Comparison of ENCODE assay signal across 1 cellular context in the genomic region with DNA sequence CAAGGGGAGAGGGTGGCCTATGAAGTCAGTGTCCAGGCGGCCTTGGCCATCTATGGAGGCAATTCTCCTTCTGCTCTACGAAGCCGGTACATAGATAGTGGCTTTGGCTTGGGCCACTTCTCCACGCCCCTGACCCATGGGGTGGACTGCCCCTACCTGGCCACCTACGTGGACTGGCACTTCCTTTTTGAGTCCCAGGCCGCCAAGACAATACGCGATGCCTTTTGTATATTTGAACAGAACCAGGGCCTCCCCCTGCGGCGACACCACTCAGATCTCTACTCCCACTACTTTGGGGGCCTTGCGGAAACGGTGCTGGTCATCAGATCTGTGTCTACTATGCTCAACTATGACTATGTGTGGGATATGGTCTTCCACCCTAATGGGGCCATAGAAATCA.
TF ChIP-seq lines count a peak whose summit lies in the region.

No MANE protein-coding gene starts in this region.

TF ChIP-seq in liver, 16 proteins besides CTCF, POLR2A, EP300 and RAD21 (continued from another document):
- TF ChIP-seq, protein P1, sequence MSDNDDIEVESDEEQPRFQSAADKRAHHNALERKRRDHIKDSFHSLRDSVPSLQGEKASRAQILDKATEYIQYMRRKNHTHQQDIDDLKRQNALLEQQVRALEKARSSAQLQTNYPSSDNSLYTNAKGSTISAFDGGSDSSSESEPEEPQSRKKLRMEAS (IDR thresholded peaks at IDR 0.05): no peak
- TF ChIP-seq SP1 (IDR thresholded peaks at IDR 0.05) (no peak), FOXA1 (IDR thresholded peaks at IDR 0.05) (no peak), REST (IDR thresholded peaks at IDR 0.05) (no peak)
